In the genomic region with DNA sequence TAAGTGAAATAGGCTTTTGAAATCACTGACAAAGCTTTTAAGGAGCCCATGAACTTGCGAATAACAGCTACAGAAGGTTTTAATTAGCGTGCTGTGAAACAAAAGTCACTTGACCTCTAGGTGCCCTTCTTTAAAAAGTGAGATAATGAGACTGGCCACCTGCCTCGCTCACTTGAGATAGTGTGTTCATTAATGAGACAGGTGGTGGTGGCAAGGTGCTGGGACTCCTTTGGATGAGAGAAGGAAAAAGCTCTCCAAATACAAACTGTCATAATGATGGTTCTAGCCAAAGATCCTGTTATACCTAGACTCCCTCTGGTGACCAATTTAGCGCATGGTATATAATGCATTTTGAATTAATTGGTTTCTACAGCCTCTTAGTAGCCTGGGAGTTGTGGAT, we compare ENCODE assay signal across 10 cellular contexts. TPM values are rescaled to one million over a fixed set of nuclear protein-coding genes. Genes with fewer than 3 reads are reported as not detected.
DNase-seq lines count a peak whose midpoint lies in the region; ATAC-seq and TF ChIP-seq lines count a peak whose summit lies in the region.
"Had no signal": no experiment of that assay in that cellular context is flagged by ENCODE, and none has a peak within 500 bp of the region (broad histone marks: within the 10 kb centered on the region; RNA-seq: fewer than 3 reads in every experiment).

No MANE protein-coding gene starts in this region.

- H2AFZ ChIP-seq in fibroblast of lung (ENCODE audit: low read length) = no peak overlapping the region

- POLR2A ChIA-PET in CD4-positive, alpha-beta T cell (lab: Charles Lee) = no interaction called here

- H3K27me3 ChIP-seq in left ventricle myocardium inferior (ENCODE audit: low read depth) = no peaks in the 10 kb centered on the region
- no peaks in the 10 kb centered on the region for H3K27me3 ChIP-seq in fibroblast of lung (ENCODE audit: control insufficient read depth, insufficient read depth, low read length)
- no peaks in the 10 kb centered on the region for H3K27me3 ChIP-seq in CD4-positive, alpha-beta T cell (ENCODE audit: control insufficient read depth, insufficient read depth, low read length)

- TF ChIP-seq CTCF in left ventricle myocardium inferior (IDR thresholded peaks at IDR 0.05; ENCODE audit: borderline replicate concordance) (peak; percentile 35), fibroblast of lung (conservative IDR thresholded peaks at IDR 0.05 in 1 of 2, IDR thresholded peaks at IDR 0.05 in 1 of 2; ENCODE audit: low read depth in 1 of 2, low read length in 2 of 2) (peak; percentile 10 to 36)
- TF ChIP-seq CTCF in CD4-positive, alpha-beta T cell (IDR thresholded peaks at IDR 0.05) = no peak

- no peak overlapping the region for H3K9ac ChIP-seq in fibroblast of lung (ENCODE audit: insufficient read depth, low read length)

- CTCF ChIA-PET in CD4-positive, alpha-beta T cell (lab: Charles Lee) = no interaction called here

- H3K27ac ChIP-seq in left ventricle myocardium inferior (replicated peaks) = no peak overlapping the region
- no peak overlapping the region for H3K27ac ChIP-seq in fibroblast of lung (ENCODE audit: insufficient read depth, low read length)
- H3K27ac ChIP-seq in CD4-positive, alpha-beta T cell (ENCODE audit: low read depth, low read length) = no peak overlapping the region

- peaks cover 10% of the 10 kb centered on the region for H3K27me3 Mint-ChIP-seq in CD4-positive, alpha-beta T cell
- H3K27me3 Mint-ChIP-seq: activated naive CD8-positive, alpha-beta T cell had no signal

- H3K4me3 ChIP-seq in left ventricle myocardium inferior (no peak overlapping the region), fibroblast of lung (replicated peaks in 1 of 4; ENCODE audit: control extremely low read depth in 1 of 4, insufficient read depth in 1 of 4, low read depth in 3 of 4, low read length in 4 of 4) (no peak overlapping the region)

- no peaks in the 10 kb centered on the region for H3K79me2 ChIP-seq in fibroblast of lung (ENCODE audit: control insufficient read depth, insufficient read depth, low read length)

- no peak for ATAC-seq in Right ventricle myocardium inferior
- no peak for ATAC-seq in GM18909 (IDR thresholded peaks at IDR 0.05; ENCODE audit: poor library complexity, unreplicated experiment)
- no peak for ATAC-seq in GM21526 (IDR thresholded peaks at IDR 0.05; ENCODE audit: low FRiP score, unreplicated experiment)
- ATAC-seq in GM19395 (IDR thresholded peaks at IDR 0.05; ENCODE audit: unreplicated experiment) = no peak
- no peak for ATAC-seq in CD4-positive, alpha-beta T cell (ENCODE audit: poor library complexity)

- H3K27ac Mint-ChIP-seq in CD4-positive, alpha-beta T cell = no peak overlapping the region
- H3K27ac Mint-ChIP-seq: activated naive CD8-positive, alpha-beta T cell; CD4-positive, alpha-beta memory T cell had no signal

- no peak overlapping the region for H3K4me2 ChIP-seq in fibroblast of lung (ENCODE audit: extremely low read depth, insufficient read depth, low read length)

- H3K4me1 Mint-ChIP-seq in CD4-positive, alpha-beta T cell (ENCODE audit: low read depth) = no peaks in the 10 kb centered on the region
- H3K4me1 Mint-ChIP-seq: CD4-positive, alpha-beta memory T cell had no signal

- H3K9me3 Mint-ChIP-seq in CD4-positive, alpha-beta T cell = no peaks in the 10 kb centered on the region

- DNase-seq in left ventricle myocardium inferior (no peak), Right ventricle myocardium inferior (ENCODE audit: missing footprints) (no peak), NCI-H748 treated with DMSO at 0.1 percent for 48 hours (lab: John Stamatoyannopoulos, UW) (peak; percentile 76), fibroblast of lung (ENCODE audit: low read depth in 2 of 2) (peak; percentile 18 to 30)
- no peak for DNase-seq in CD4-positive, alpha-beta T cell
- DNase-seq: CD4-positive, alpha-beta memory T cell had no signal

- no peaks in the 10 kb centered on the region for H3K4me1 ChIP-seq in left ventricle myocardium inferior
- H3K4me1 ChIP-seq in fibroblast of lung (ENCODE audit: control insufficient read depth, extremely low read depth, insufficient read depth, low read length) = no peaks in the 10 kb centered on the region

- no peak overlapping the region for H3K4me3 Mint-ChIP-seq in CD4-positive, alpha-beta T cell
- H3K4me3 Mint-ChIP-seq: activated naive CD8-positive, alpha-beta T cell; CD4-positive, alpha-beta memory T cell had no signal

- H3K36me3 ChIP-seq in left ventricle myocardium inferior (no peaks in the 10 kb centered on the region), fibroblast of lung (ENCODE audit: control insufficient read depth, insufficient read depth, low read length) (no peaks in the 10 kb centered on the region)

- intact Hi-C loops in left ventricle myocardium inferior (cut with micrococcal nuclease) = no loop called here
- intact Hi-C loops in Right ventricle myocardium inferior (cut with DNase I) = loop anchor here (10.0 kb wide), 1 partner anchor 50 kb away; no protein-coding TSS in a partner anchor
- intact Hi-C loops in CD4-positive, alpha-beta T cell (cut with DNase I, micrococcal nuclease) = no loop called here

- no peaks in the 10 kb centered on the region for H4K20me1 ChIP-seq in fibroblast of lung (ENCODE audit: control insufficient read depth, extremely low read depth, insufficient read depth, low read length)

- H3K36me3 Mint-ChIP-seq in CD4-positive, alpha-beta T cell (ENCODE audit: low read depth) = no peaks in the 10 kb centered on the region
- H3K36me3 Mint-ChIP-seq: activated naive CD8-positive, alpha-beta T cell; CD4-positive, alpha-beta memory T cell had no signal

- no peaks in the 10 kb centered on the region for H3K9me3 ChIP-seq in left ventricle myocardium inferior (replicated peaks)
- no peaks in the 10 kb centered on the region for H3K9me3 ChIP-seq in fibroblast of lung (ENCODE audit: control insufficient read depth, insufficient read depth, low read depth, low read length)
- H3K9me3 ChIP-seq in CD4-positive, alpha-beta T cell (ENCODE audit: control insufficient read depth, low read length) = no peaks in the 10 kb centered on the region

RNA-seq across cellular contexts. Expression of gene IREB2, which starts 22.7 kb away (rescaled TPM):
- 23.6 TPM for total RNA-seq in left ventricle myocardium inferior
- total RNA-seq in Right ventricle myocardium inferior = 22.5 TPM
- 19.0 and 20.3 TPM in 2 replicates for total RNA-seq in fibroblast of lung
- 24.6 and 30.6 TPM in 2 replicates for polyA plus RNA-seq in fibroblast of lung
- polyA plus RNA-seq in fibroblast of lung (2012) = 16.1 and 19.2 TPM in 2 replicates
- 16.6 and 31.3 TPM in 2 replicates for polyA minus RNA-seq in fibroblast of lung (ENCODE audit: low replicate concordance)
- 10 to 100 TPM; 84.3 to 89.0 TPM for total RNA-seq in CD4-positive, alpha-beta T cell

Comparison
In these comparisons a context has a peak if more than half of its experiments do, and no peak if none do; other contexts are left out.
1. DNase-seq: peak in NCI-H748 treated with DMSO at 0.1 percent for 48 hours (single experiment) and fibroblast of lung (2 of 2); none in left ventricle myocardium inferior (single experiment), Right ventricle myocardium inferior (single experiment) and CD4-positive, alpha-beta T cell (0 of 10).